26 cellular contexts compared by ENCODE assay signal in genomic region chr3:4218426-4219226, GRCh38.
DNase-seq lines count a peak whose midpoint lies in the region; ATAC-seq and TF ChIP-seq lines count a peak whose summit lies in the region.
"Had no signal": no experiment of that assay in that cellular context is flagged by ENCODE, and none has a peak within 500 bp of the region (broad histone marks: within the 10 kb centered on the region; RNA-seq: fewer than 3 reads in every experiment).

No MANE protein-coding gene starts in this region.

- no peaks in the 10 kb centered on the region for H3K4me1 ChIP-seq in mesodermal cell (ENCODE audit: control insufficient read depth, insufficient read depth, low read length, poor library complexity, severe bottlenecking)
- H3K4me1 ChIP-seq in spleen, result peaks cover 0 to 5% (median 0%) of the 10 kb centered on the region in 6 donors

- peaks cover 17 to 35% (median 27%) of the 10 kb centered on the region in 5 experiments for H3K9me3 Mint-ChIP-seq in brain

- H3K4me3 ChIP-seq in LNCaP clone FGC (ENCODE audit: low read depth, low read length) (no peak overlapping the region), mesodermal cell (ENCODE audit: extremely low read depth, insufficient read depth, low read length, poor library complexity, severe bottlenecking) (no peak overlapping the region), spleen (no peak overlapping the region)
- H3K4me3 ChIP-seq: skin epidermis, thyroid gland had no signal

- H3K27ac ChIP-seq in mesodermal cell (ENCODE audit: low read depth, low read length, severe bottlenecking) (peak overlapping the region; percentile 19), spleen (no peak overlapping the region)
- H3K27ac ChIP-seq: neutrophil, skin epidermis, thyroid gland had no signal

- H3K4me1 Mint-ChIP-seq in brain, result peaks cover 26% of the 10 kb centered on the region

- 86 to 87% methylated on average over 8 to 9 of the region's 10 CpGs for WGBS in mesodermal cell (ENCODE audit: insufficient coverage in 2 of 2), 2 experiments
- 69 to 83% (median 79%) methylated on average over 10 of the region's 10 CpGs for WGBS in spleen, 5 donors

- no peaks in the 10 kb centered on the region for H3K36me3 Mint-ChIP-seq in brain

- H3K27me3 ChIP-seq in spleen (replicated peaks in 1 of 7), result no peaks in the 10 kb centered on the region
- H3K27me3 ChIP-seq: neutrophil, thyroid gland had no signal

- H3K4me3 Mint-ChIP-seq in brain, result peak overlapping the region in 2 of 5 experiments; percentile 52 to 57
- H3K4me3 Mint-ChIP-seq: B cell; CD4-positive, alpha-beta memory T cell; memory B cell; stimulated activated naive CD8-positive, alpha-beta T cell treated with anti-CD3 and anti-CD28 coated beads, Interleukin-15, Interleukin-2, amounts not matched to agents 100 ng/mL and 50 ng/mL, for 24 hours; T-helper 2 cell treated with Interferon-gamma antibody and Interleukin-4, amounts not matched to agents 5 μg/mL and 100 μg/mL, for 36 hours had no signal

- H3K36me3 ChIP-seq in mesodermal cell (ENCODE audit: control insufficient read depth, insufficient read depth, low read length) (no peaks in the 10 kb centered on the region), spleen (no peaks in the 10 kb centered on the region)
- H3K36me3 ChIP-seq: neutrophil, thyroid gland had no signal

- intact Hi-C loops in spleen (cut with DNase I; ENCODE audit: low total_unique reads), result no loop called here

- H3K27ac Mint-ChIP-seq in brain, result peak overlapping the region in 4 of 5 experiments; percentile 42 to 78 (median 48)
- H3K27ac Mint-ChIP-seq: activated naive CD4-positive, alpha-beta T cell treated with anti-CD3 and anti-CD28 coated beads, Interleukin-2, amount 50 U/mL, for 72 hours; B cell; CD4-positive, alpha-beta memory T cell; memory B cell; stimulated activated naive CD8-positive, alpha-beta T cell treated with anti-CD3 and anti-CD28 coated beads, Interleukin-15, Interleukin-2, amounts not matched to agents 100 ng/mL and 50 ng/mL, for 24 hours; T-helper 2 cell treated with Interferon-gamma antibody and Interleukin-4, amounts not matched to agents 5 μg/mL and 100 μg/mL, for 36 hours had no signal

- TF ChIP-seq POLR2A in spleen (IDR thresholded peaks at IDR 0.05), result no peak
- no peak for TF ChIP-seq POLR2A in GM18505 (IDR thresholded peaks at IDR 0.05; ENCODE audit: borderline replicate concordance, extremely low read depth, insufficient read depth, insufficient read length)

- peak; percentile 58 for DNase-seq in LNCaP clone FGC (ENCODE audit: low read depth)
- peak; percentile 25 for DNase-seq in putamen (ENCODE audit: low spot score)
- DNase-seq in GF-D8 (lab: John Stamatoyannopoulos, UW), result no peak
- no peak for DNase-seq in spleen
- DNase-seq: activated CD4-positive, alpha-beta T cell treated with anti-CD3 and anti-CD28 coated beads for 4 hours; activated effector memory CD4-positive, alpha-beta T cell treated with Interleukin-2 at 50 U/mL for 16 hours; CD4-positive, alpha-beta memory T cell; Karpas-422; NCI-H1417 treated with DMSO at 0.1 percent for 48 hours; NCI-H2081; NCI-H2227 treated with DMSO at 0.1 percent for 48 hours; NCI-H526; SHP77; thyroid gland had no signal

- ATAC-seq in GM19328 (IDR thresholded peaks at IDR 0.05; ENCODE audit: unreplicated experiment) (no peak), GM18505 (IDR thresholded peaks at IDR 0.05; ENCODE audit: unreplicated experiment) (no peak)
- ATAC-seq: activated naive CD4-positive, alpha-beta T cell treated with anti-CD3 and anti-CD28 coated beads, Interleukin-2, amount 50 U/mL, for 72 hours; Panc1 had no signal

- peaks cover 4% of the 10 kb centered on the region for H3K27me3 Mint-ChIP-seq in brain
- H3K27me3 Mint-ChIP-seq: B cell; CD4-positive, alpha-beta memory T cell; memory B cell; stimulated activated naive CD8-positive, alpha-beta T cell treated with anti-CD3 and anti-CD28 coated beads, Interleukin-15, Interleukin-2, amounts not matched to agents 100 ng/mL and 50 ng/mL, for 24 hours had no signal

- TF ChIP-seq CTCF in LNCaP clone FGC (IDR thresholded peaks at IDR 0.05; ENCODE audit: control insufficient read depth, extremely low read depth, insufficient read depth), result no peak
- TF ChIP-seq CTCF in brain (conservative IDR thresholded peaks at IDR 0.05), result no peak
- no peak for TF ChIP-seq CTCF in spleen (IDR thresholded peaks at IDR 0.05 in 8 of 11, conservative IDR thresholded peaks at IDR 0.05 in 3 of 11)

- H3K9me3 ChIP-seq in mesodermal cell (ENCODE audit: control insufficient read depth, low read length) (no peaks in the 10 kb centered on the region), spleen (peaks cover 0 to 33% (median 19%) of the 10 kb centered on the region in 8 donors)
- H3K9me3 ChIP-seq: neutrophil, thyroid gland had no signal

Comparison
In these comparisons a context has a peak if more than half of its experiments do, and no peak if none do; other contexts are left out.
1. DNase-seq: peak in LNCaP clone FGC (single experiment) and putamen (single experiment); none in GF-D8 (single experiment) and spleen (single experiment).